Comparison of ENCODE assay signal across 31 cellular contexts in the genomic region with DNA sequence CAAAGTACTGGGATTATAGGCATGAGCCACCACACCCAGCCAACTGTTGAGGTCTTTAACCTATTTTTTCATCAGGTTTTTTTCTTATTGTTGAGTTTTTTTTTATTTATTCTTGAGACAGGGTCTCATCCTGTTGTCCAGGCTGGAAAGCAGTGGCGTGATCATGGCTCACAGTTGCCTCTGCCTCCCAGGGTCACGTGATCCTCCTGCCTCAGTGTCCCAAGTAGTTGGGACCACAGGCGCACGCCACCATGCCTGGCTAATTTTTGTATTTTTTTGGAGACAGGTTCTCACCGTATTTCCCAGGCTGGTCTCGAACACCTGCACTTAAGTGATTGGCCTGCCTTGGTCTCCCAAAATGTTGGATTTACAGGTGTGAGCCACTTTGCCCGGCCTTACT.
"Had no signal": no experiment of that assay in that cellular context is flagged by ENCODE, and none has a peak within 500 bp of the region (broad histone marks: within the 10 kb centered on the region; RNA-seq: fewer than 3 reads in every experiment).

No MANE protein-coding gene starts in this region.

- FAIRE-seq: bronchial epithelial cell had no signal

- H3K4me1 ChIP-seq: ascending aorta had no signal

- H3K27ac ChIP-seq: ascending aorta, cardiac muscle cell, WERI-Rb-1 had no signal

- H3K36me3 ChIP-seq: ascending aorta, cardiac muscle cell, WERI-Rb-1 had no signal

- H3K4me3 ChIP-seq: ascending aorta, cardiac muscle cell had no signal

- H3K27me3 ChIP-seq: ascending aorta, cardiac muscle cell had no signal

- H3K9me3 ChIP-seq: ascending aorta had no signal

- ATAC-seq: activated CD4-positive, alpha-beta T cell treated with anti-CD3 and anti-CD28 coated beads for 36 hours; activated CD4-positive, CD25-positive, alpha-beta regulatory T cell treated with anti-CD3 and anti-CD28 coated beads, Interleukin-2, amount 50 U/mL, for 24 hours; activated CD8-positive, alpha-beta memory T cell treated with anti-CD3 and anti-CD28 coated beads, Interleukin-2, amount 10 ng/mL, durations not matched to agents 7 days and 5 days; activated CD8-positive, alpha-beta T cell treated with anti-CD3 and anti-CD28 coated beads, Interleukin-2, amount 10 ng/mL, durations not matched to agents 7 days and 5 days; activated naive CD8-positive, alpha-beta T cell treated with anti-CD3 and anti-CD28 coated beads, Interleukin-2, amount 50 U/mL, for 24 hours; WTC11 had no signal

- DNase-seq: activated CD4-positive, alpha-beta memory T cell treated with anti-CD3 and anti-CD28 coated beads, Interleukin-2, amount 10 ng/mL, durations not matched to agents 7 days and 5 days; activated CD4-positive, alpha-beta T cell treated with anti-CD3 and anti-CD28 coated beads for 1 hour; activated CD4-positive, alpha-beta T cell treated with anti-CD3 and anti-CD28 coated beads for 36 hours; activated CD4-positive, alpha-beta T cell treated with anti-CD3 and anti-CD28 coated beads for 48 hours; activated CD4-positive, alpha-beta T cell treated with anti-CD3 and anti-CD28 coated beads, Interleukin-2, amount 10 ng/mL, durations not matched to agents 7 days and 5 days; activated CD4-positive, alpha-beta T cell treated with anti-CD3 and anti-CD28 coated beads, Interleukin-2, amount 50 U/mL, for 48 hours; activated CD4-positive, CD25-positive, alpha-beta regulatory T cell; activated CD8-positive, alpha-beta memory T cell treated with anti-CD3 and anti-CD28 coated beads for 24 hours; activated CD8-positive, alpha-beta memory T cell treated with anti-CD3 and anti-CD28 coated beads, Interleukin-2, amount 10 ng/mL, durations not matched to agents 7 days and 5 days; activated CD8-positive, alpha-beta memory T cell treated with anti-CD3 and anti-CD28 coated beads, Interleukin-2, amount 50 U/mL, for 48 hours; activated CD8-positive, alpha-beta T cell treated with anti-CD3 and anti-CD28 coated beads, Interleukin-2, amount 10 ng/mL, durations not matched to agents 7 days and 5 days; activated effector memory CD4-positive, alpha-beta T cell treated with Interleukin-2 at 50 U/mL for 16 hours; activated gamma-delta T cell; activated naive CD4-positive, alpha-beta T cell treated with anti-CD3 and anti-CD28 coated beads, Interleukin-2, amount 10 ng/mL, durations not matched to agents 7 days and 5 days; activated naive CD4-positive, alpha-beta T cell treated with Interleukin-2 at 50 U/mL for 16 hours; activated naive CD8-positive, alpha-beta T cell treated with anti-CD3 and anti-CD28 coated beads, Interleukin-2, amount 10 ng/mL, durations not matched to agents 7 days and 5 days; activated naive CD8-positive, alpha-beta T cell treated with anti-CD3 and anti-CD28 coated beads, Interleukin-2, amount 50 U/mL, for 24 hours; activated T-cell treated with anti-CD3 and anti-CD28 coated beads, Interleukin-2, amount 50 U/mL, for 24 hours; activated T-cell treated with anti-CD3 and anti-CD28 coated beads, Interleukin-2, amount 50 U/mL, for 48 hours; amygdala; anterior cingulate cortex; caudate nucleus; T-helper 1 cell; T-helper 2 cell; T-helper 9 cell; WERI-Rb-1 had no signal
